13 cellular contexts compared by ENCODE assay signal in genomic region chr17:82399030-82399429, GRCh38. TPM values are rescaled to one million over a fixed set of nuclear protein-coding genes. Genes with fewer than 3 reads are reported as not detected.
DNase-seq lines count a peak whose midpoint lies in the region; FAIRE-seq and TF ChIP-seq lines count a peak whose summit lies in the region.
"Had no signal": no experiment of that assay in that cellular context is flagged by ENCODE, and none has a peak within 500 bp of the region (broad histone marks: within the 10 kb centered on the region; RNA-seq: fewer than 3 reads in every experiment).

No MANE protein-coding gene starts in this region.

- DNase-seq in HL-60 (ENCODE audit: low read depth in 1 of 2, low spot score in 1 of 2) (peak in 1 of 2 experiments; percentile 38), kidney (peak; percentile 69), NCI-H1417 (lab: John Stamatoyannopoulos, UW) (no peak), GM12891 (ENCODE audit: insufficient read length, low spot score) (no peak), NCI-H2107 (lab: John Stamatoyannopoulos, UW) (no peak)
- DNase-seq in activated CD4-positive, alpha-beta T cell treated with anti-CD3 and anti-CD28 coated beads for 48 hours = no peak
- DNase-seq: activated CD8-positive, alpha-beta memory T cell treated with anti-CD3 and anti-CD28 coated beads for 24 hours; CD4-positive, CD25-positive, alpha-beta regulatory T cell; GOT3; NCI-H1930 had no signal

- H3K9me3 ChIP-seq in kidney (ENCODE audit: control insufficient read depth in 1 of 2, low read length in 2 of 2) = no peaks in the 10 kb centered on the region

- no peak for TF ChIP-seq POLR2A in GM12891 (IDR thresholded peaks at IDR 0.05; ENCODE audit: low read depth, low read length)

- peaks cover 29% of the 10 kb centered on the region for H3K4me1 Mint-ChIP-seq in brain
- H3K4me1 Mint-ChIP-seq: neural crest cell had no signal

- H3K4me1 ChIP-seq in ACC112 (ENCODE audit: control insufficient read depth, insufficient read depth, low read length, unreplicated experiment) (peaks cover 38% of the 10 kb centered on the region), kidney (ENCODE audit: control insufficient read depth in 1 of 2, insufficient read depth in 1 of 2, low read depth in 1 of 2, low read length in 2 of 2) (no peaks in the 10 kb centered on the region)

- H3K4me3 ChIP-seq in ACC112 (ENCODE audit: low read depth, low read length) = no peak overlapping the region
- no peak overlapping the region for H3K4me3 ChIP-seq in HL-60 (replicated peaks; ENCODE audit: insufficient read depth, low read length)
- no peak overlapping the region for H3K4me3 ChIP-seq in kidney (ENCODE audit: low read length in 2 of 2)

- no peaks in the 10 kb centered on the region for H3K9me3 Mint-ChIP-seq in brain
- H3K9me3 Mint-ChIP-seq: CD4-positive, CD25-positive, alpha-beta regulatory T cell; neural crest cell had no signal

- H3K27me3 ChIP-seq in ACC112 (ENCODE audit: insufficient read depth, low read length) (no peaks in the 10 kb centered on the region), HL-60 (ENCODE audit: insufficient read depth, poor library complexity, severe bottlenecking) (no peaks in the 10 kb centered on the region)

- intact Hi-C loops in kidney (cut with DNase I) = no loop called here

- FAIRE-seq in kidney (lab: Jason Lieb, UNC) = no peak
- no peak for FAIRE-seq in GM12891 (lab: Jason Lieb, UNC)

- H3K27ac Mint-ChIP-seq in brain = peak overlapping the region; percentile 55 to 95 (median 85)
- H3K27ac Mint-ChIP-seq: CD4-positive, CD25-positive, alpha-beta regulatory T cell had no signal

- no peaks in the 10 kb centered on the region for H3K36me3 ChIP-seq in ACC112 (ENCODE audit: insufficient read depth, low read length)
- peaks cover 0 to 2% of the 10 kb centered on the region in 2 donors for H3K36me3 ChIP-seq in kidney (ENCODE audit: control insufficient read depth in 1 of 2, insufficient read depth in 2 of 2, low read length in 2 of 2)

- H3K27me3 Mint-ChIP-seq in brain = no peaks in the 10 kb centered on the region
- H3K27me3 Mint-ChIP-seq: CD4-positive, CD25-positive, alpha-beta regulatory T cell had no signal

- H3K79me2 ChIP-seq in ACC112 (ENCODE audit: control insufficient read depth, insufficient read depth, low read length, unreplicated experiment) = no peaks in the 10 kb centered on the region

- no peak overlapping the region for H3K9ac ChIP-seq in kidney (ENCODE audit: low read length in 2 of 2)

- peak overlapping the region in 3 of 5 experiments; percentile 39 to 68 (median 44) for H3K4me3 Mint-ChIP-seq in brain
- H3K4me3 Mint-ChIP-seq: CD4-positive, CD25-positive, alpha-beta regulatory T cell; neural crest cell had no signal

- TF ChIP-seq CTCF in HL-60 (IDR thresholded peaks at IDR 0.05; ENCODE audit: insufficient read depth, low read length) (no peak), brain (conservative IDR thresholded peaks at IDR 0.05) (no peak), kidney (IDR thresholded peaks at IDR 0.05; ENCODE audit: borderline replicate concordance, extremely low read depth, insufficient read depth) (no peak)

- H3K27ac ChIP-seq in ACC112 (ENCODE audit: low read depth, low read length) (peak overlapping the region; percentile 40; the same call in 1 of the 2 replicates), HL-60 (replicated peaks) (peak overlapping the region; percentile 92), kidney (ENCODE audit: low read depth in 2 of 2, low read length in 2 of 2) (no peak overlapping the region)

- no peak overlapping the region for H2AFZ ChIP-seq in ACC112 (ENCODE audit: low read length, unreplicated experiment)

- peaks cover 38% of the 10 kb centered on the region for H3K36me3 Mint-ChIP-seq in brain

TF ChIP-seq in GM12891, 5 proteins besides CTCF, POLR2A, EP300 and RAD21:
- TF ChIP-seq POLR2AphosphoS5 (IDR thresholded peaks at IDR 0.05; ENCODE audit: low read depth, low read length) (no peak), PAX5 (IDR thresholded peaks at IDR 0.05; ENCODE audit: insufficient read depth, low read length, severe bottlenecking) (no peak), SPI1 (IDR thresholded peaks at IDR 0.05; ENCODE audit: low read depth, low read length) (no peak), POU2F2 (IDR thresholded peaks at IDR 0.05; ENCODE audit: low read depth, low read length) (no peak)

RNA-seq across cellular contexts. Expression of gene HEXD, which starts 19.1 kb away (rescaled TPM):
- polyA plus RNA-seq in brain (ENCODE audit: insufficient read depth, low read depth, low replicate concordance) = 28.8 TPM
- total RNA-seq in kidney = 39.2 TPM
- 42.0 TPM for polyA plus RNA-seq in kidney (ENCODE audit: insufficient read depth, low read depth, low replicate concordance)
- polyA plus RNA-seq in GM12891 (2012; ENCODE audit: low read depth, missing spikeins) = 7.6 TPM

RNA-seq across cellular contexts. Expression of gene OGFOD3, which starts 19.4 kb away (rescaled TPM):
- polyA plus RNA-seq in brain (ENCODE audit: insufficient read depth, low read depth, low replicate concordance) = 18.7 TPM
- 36.1 TPM for total RNA-seq in kidney
- polyA plus RNA-seq in kidney (ENCODE audit: insufficient read depth, low read depth, low replicate concordance) = 27.8 TPM
- polyA plus RNA-seq in GM12891 (2012; ENCODE audit: low read depth, missing spikeins) = 9.9 TPM

RNA-seq across cellular contexts. Expression of gene UTS2R, which starts 27.5 kb away (rescaled TPM):
- polyA plus RNA-seq in brain (ENCODE audit: insufficient read depth, low read depth, low replicate concordance) = not detected
- total RNA-seq in kidney = not detected
- not detected for polyA plus RNA-seq in kidney (ENCODE audit: insufficient read depth, low read depth, low replicate concordance)
- polyA plus RNA-seq in GM12891 (2012; ENCODE audit: low read depth, missing spikeins) = 0.50 TPM
- total RNA-seq: CD4-positive, CD25-positive, alpha-beta regulatory T cell; neural crest cell had no signal
- polyA plus RNA-seq: CD4-positive, CD25-positive, alpha-beta regulatory T cell had no signal

RNA-seq across cellular contexts. Expression of gene TEX19, which starts 40.0 kb away (rescaled TPM):
- not detected for polyA plus RNA-seq in brain (ENCODE audit: insufficient read depth, low read depth, low replicate concordance)
- total RNA-seq in kidney = not detected
- polyA plus RNA-seq in kidney (ENCODE audit: insufficient read depth, low read depth, low replicate concordance) = not detected
- polyA plus RNA-seq in GM12891 (2012; ENCODE audit: low read depth, missing spikeins) = 0.10 TPM
- total RNA-seq: CD4-positive, CD25-positive, alpha-beta regulatory T cell had no signal
- polyA plus RNA-seq: CD4-positive, CD25-positive, alpha-beta regulatory T cell had no signal

RNA-seq across cellular contexts. Expression of gene CYBC1, which starts 51.5 kb away (rescaled TPM):
- 116 TPM for polyA plus RNA-seq in brain (ENCODE audit: insufficient read depth, low read depth, low replicate concordance)
- 139 TPM for total RNA-seq in kidney
- polyA plus RNA-seq in kidney (ENCODE audit: insufficient read depth, low read depth, low replicate concordance) = 38.2 TPM
- polyA plus RNA-seq in GM12891 (2012; ENCODE audit: low read depth, missing spikeins) = 104 TPM

Comparison
In these comparisons a context has a peak if more than half of its experiments do, and no peak if none do; other contexts are left out.
1. H3K27ac ChIP-seq: peak in ACC112 (single experiment) and HL-60 (single experiment); none in kidney (0 of 2).